8 cellular contexts compared by ENCODE assay signal in genomic region chr17:81094744-81095607, GRCh38.
DNase-seq lines count a peak whose midpoint lies in the region; ATAC-seq lines count a peak whose summit lies in the region.

No MANE protein-coding gene starts in this region.

- no peak overlapping the region for H3K4me3 ChIP-seq in iPS-20b (ENCODE audit: low read length)
- H3K4me3 ChIP-seq in skeletal muscle satellite cell (ENCODE audit: low read length) = peak overlapping the region; percentile 54

- H3K36me3 ChIP-seq in iPS-20b (ENCODE audit: insufficient read depth, low read depth, low read length) (no peaks in the 10 kb centered on the region), skeletal muscle satellite cell (ENCODE audit: insufficient read depth, low read length) (no peaks in the 10 kb centered on the region)

- H3K4me1 ChIP-seq in iPS-20b (ENCODE audit: insufficient read depth, low read length) (peaks cover 14% of the 10 kb centered on the region; the same call in 1 of the 2 replicates), skeletal muscle satellite cell (ENCODE audit: control insufficient read depth, insufficient read depth, low read length) (peaks cover 52% of the 10 kb centered on the region)

- H3K27me3 ChIP-seq in iPS-20b (ENCODE audit: insufficient read depth, low read length) (no peaks in the 10 kb centered on the region), skeletal muscle satellite cell (ENCODE audit: control insufficient read depth, insufficient read depth, low read length) (no peaks in the 10 kb centered on the region)

- peak overlapping the region; percentile 57; the same call in 1 of the 2 replicates for H3K9ac ChIP-seq in iPS-20b (ENCODE audit: low read depth, low read length)
- peak overlapping the region; percentile 71 for H3K9ac ChIP-seq in skeletal muscle satellite cell (ENCODE audit: low read depth, low read length)

- peak; percentile 63 for DNase-seq in DMS53 treated with DMSO at 0.1 percent for 48 hours (lab: John Stamatoyannopoulos, UW; ENCODE audit: unreplicated experiment)
- DNase-seq in NCI-H1436 (lab: John Stamatoyannopoulos, UW) = peak; percentile 96
- peak; percentile 98 for DNase-seq in T1000 (lab: John Stamatoyannopoulos, UW)
- peak; percentile 99 for DNase-seq in astrocyte of the hippocampus (ENCODE audit: low read depth, low spot score)
- DNase-seq in germinal center (ENCODE audit: low spot score) = no peak

- H3K9me3 ChIP-seq in iPS-20b (ENCODE audit: insufficient read depth, low read depth, low read length) (no peaks in the 10 kb centered on the region), skeletal muscle satellite cell (replicated peaks; ENCODE audit: low read length) (no peaks in the 10 kb centered on the region)

- ATAC-seq in HG03442 (IDR thresholded peaks at IDR 0.05; ENCODE audit: unreplicated experiment) = no peak

- peak overlapping the region; percentile 76 for H3K4me2 ChIP-seq in skeletal muscle satellite cell (ENCODE audit: low read length)

- H3K27ac ChIP-seq in iPS-20b (ENCODE audit: low read length) = no peak overlapping the region
